8 cellular contexts compared by ENCODE assay signal in genomic region chr9:109906766-109907382, GRCh38.
A peak's percentile ranks its signal among the peaks of the same experiment; 100 is the strongest.
DNase-seq lines count a peak whose midpoint lies in the region; ATAC-seq and TF ChIP-seq lines count a peak whose summit lies in the region.

No MANE protein-coding gene starts in this region.

- DNase-seq in DMS53 (lab: John Stamatoyannopoulos, UW) (peak; percentile 2), DMS53 treated with DMSO at 0.1 percent for 48 hours (lab: John Stamatoyannopoulos, UW; ENCODE audit: unreplicated experiment) (no peak), choroid plexus epithelial cell (ENCODE audit: low read depth) (peak; percentile 59), A172 (ENCODE audit: low spot score) (no peak), SW480 (ENCODE audit: low spot score) (no peak)
- DNase-seq in activated CD4-positive, CD25-positive, alpha-beta regulatory T cell (lab: John Stamatoyannopoulos, UW), result no peak

- peak; percentile 2 for ATAC-seq in HG03342 (IDR thresholded peaks at IDR 0.05; ENCODE audit: unreplicated experiment)
- ATAC-seq in stimulated activated memory B cell treated with anti-CD40 and anti-IgM and Interleukin-4, amounts not matched to agents 10 μg/mL and 1 μg/mL and 100 μg/mL, for 72 hours, result peak; percentile 34

- peak overlapping the region; percentile 6 for H3K4me3 Mint-ChIP-seq in stimulated activated memory B cell treated with anti-CD40 and anti-IgM and Interleukin-4, amounts not matched to agents 10 μg/mL and 1 μg/mL and 100 μg/mL, for 72 hours

- no peaks in the 10 kb centered on the region for H3K9me3 Mint-ChIP-seq in stimulated activated memory B cell treated with anti-CD40 and anti-IgM and Interleukin-4, amounts not matched to agents 10 μg/mL and 1 μg/mL and 100 μg/mL, for 72 hours

- TF ChIP-seq CTCF in choroid plexus epithelial cell (conservative IDR thresholded peaks at IDR 0.05; ENCODE audit: low read depth, low read length), result peak; percentile 49

- H3K4me3 ChIP-seq in choroid plexus epithelial cell (ENCODE audit: low read depth, low read length), result no peak overlapping the region

- H3K36me3 Mint-ChIP-seq in stimulated activated memory B cell treated with anti-CD40 and anti-IgM and Interleukin-4, amounts not matched to agents 10 μg/mL and 1 μg/mL and 100 μg/mL, for 72 hours, result no peaks in the 10 kb centered on the region

- no peak overlapping the region for H3K27ac Mint-ChIP-seq in stimulated activated memory B cell treated with anti-CD40 and anti-IgM and Interleukin-4, amounts not matched to agents 10 μg/mL and 1 μg/mL and 100 μg/mL, for 72 hours

- peaks cover 17% of the 10 kb centered on the region for H3K4me1 Mint-ChIP-seq in stimulated activated memory B cell treated with anti-CD40 and anti-IgM and Interleukin-4, amounts not matched to agents 10 μg/mL and 1 μg/mL and 100 μg/mL, for 72 hours

- no peaks in the 10 kb centered on the region for H3K27me3 Mint-ChIP-seq in stimulated activated memory B cell treated with anti-CD40 and anti-IgM and Interleukin-4, amounts not matched to agents 10 μg/mL and 1 μg/mL and 100 μg/mL, for 72 hours

Comparison
In these comparisons a context has a peak if more than half of its experiments do, and no peak if none do; other contexts are left out.
1. DNase-seq: peak in DMS53 (single experiment) and choroid plexus epithelial cell (single experiment); none in DMS53 treated with DMSO at 0.1 percent for 48 hours (single experiment), A172 (single experiment), activated CD4-positive, CD25-positive, alpha-beta regulatory T cell (0 of 4) and SW480 (single experiment).